8 cellular contexts compared by ENCODE assay signal in the genomic region with DNA sequence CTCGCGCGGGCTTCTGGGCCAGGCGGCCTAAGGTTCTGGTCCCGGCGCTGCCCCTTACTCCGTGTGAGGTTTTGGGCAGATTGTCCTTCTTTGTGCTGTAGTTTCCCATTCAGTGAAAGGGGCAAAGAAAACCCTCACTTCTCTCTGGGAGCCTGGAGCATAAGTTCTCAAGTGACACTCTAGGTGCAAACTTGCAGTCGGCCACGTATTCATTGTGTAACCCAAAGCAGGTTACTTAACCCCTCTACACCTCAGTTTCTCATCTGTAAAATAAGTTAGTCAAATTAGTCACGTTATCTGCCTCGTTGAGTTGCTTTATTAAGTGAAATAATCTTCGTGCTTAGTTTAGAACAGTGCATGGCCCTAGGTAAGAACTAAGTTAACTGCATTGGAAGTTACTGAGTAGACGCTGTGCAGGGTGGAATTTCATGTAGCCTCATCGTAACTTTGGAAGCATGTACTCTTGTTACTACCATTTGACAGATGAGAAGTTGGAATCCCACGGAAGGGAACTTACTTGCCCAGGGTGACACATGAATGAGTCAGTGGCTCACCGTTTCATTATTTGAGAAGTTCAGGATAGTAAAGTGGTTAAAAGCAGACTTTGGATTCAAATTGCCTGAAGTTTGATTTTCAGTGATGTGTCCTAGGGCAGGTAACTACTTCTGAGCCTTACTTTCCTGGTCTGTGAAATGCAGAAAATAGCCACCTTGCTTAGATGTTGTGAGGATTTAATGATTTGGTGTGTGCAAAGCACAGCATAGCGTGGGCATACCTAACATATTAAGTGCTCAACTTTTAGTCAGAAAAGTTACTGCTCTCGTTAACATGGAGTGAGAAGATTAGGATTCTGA. TPM values are rescaled to one million over a fixed set of nuclear protein-coding genes. Genes with fewer than 3 reads are reported as not detected.
DNase-seq lines count a peak whose midpoint lies in the region; ATAC-seq and TF ChIP-seq lines count a peak whose summit lies in the region.

No MANE protein-coding gene starts in this region.

- intact Hi-C loops in left lung (cut with DNase I), result no loop called here

- TF ChIP-seq CTCF in Loucy (conservative IDR thresholded peaks at IDR 0.05; ENCODE audit: low read length) (no peak), left lung (IDR thresholded peaks at IDR 0.05) (no peak), thoracic aorta (IDR thresholded peaks at IDR 0.05) (no peak)

- ATAC-seq in left lung (no peak), thoracic aorta (ENCODE audit: insufficient number of reproducible peaks, low FRiP score, low read depth) (no peak), HG02571 (IDR thresholded peaks at IDR 0.05; ENCODE audit: unreplicated experiment) (no peak)

- H3F3A ChIP-seq in Loucy (ENCODE audit: low read depth), result no peaks in the 10 kb centered on the region

- no peaks in the 10 kb centered on the region for H3K9me2 ChIP-seq in Loucy (replicated peaks; ENCODE audit: low read depth, low read length)

- H3K27ac ChIP-seq in left lung (peak overlapping the region; percentile 99), thoracic aorta (peak overlapping the region; percentile 90 to 99)

- peak; percentile 26 for DNase-seq in GM03348 (ENCODE audit: low spot score)
- peak; percentile 53 for DNase-seq in astrocyte of the hippocampus (ENCODE audit: low read depth, low spot score)
- DNase-seq in left lung, result no peak
- no peak for DNase-seq in thoracic aorta (ENCODE audit: low spot score)
- DNase-seq in activated gamma-delta T cell treated with Interleukin-2 at 50 U/mL for 16 hours, result no peak
- DNase-seq in NCI-H345 treated with DMSO at 0.1 percent for 48 hours (lab: John Stamatoyannopoulos, UW; ENCODE audit: unreplicated experiment), result no peak

- H3K9me3 ChIP-seq in Loucy (ENCODE audit: insufficient read depth, low read depth, low read length), result no peaks in the 10 kb centered on the region
- H3K9me3 ChIP-seq in left lung, result no peaks in the 10 kb centered on the region
- no peaks in the 10 kb centered on the region for H3K9me3 ChIP-seq in thoracic aorta

- peaks cover 66% of the 10 kb centered on the region for H3K79me2 ChIP-seq in Loucy (ENCODE audit: insufficient read depth, low read length)

- peaks cover 11% of the 10 kb centered on the region; the same call in 1 of the 2 replicates for H3K36me3 ChIP-seq in Loucy (ENCODE audit: insufficient read depth, low read length)
- H3K36me3 ChIP-seq in left lung, result peaks cover 0 to 25% of the 10 kb centered on the region in 2 donors
- H3K36me3 ChIP-seq in thoracic aorta, result peaks cover 7% of the 10 kb centered on the region

- peaks cover 40% of the 10 kb centered on the region for H4K20me1 ChIP-seq in Loucy (ENCODE audit: insufficient read depth, low read length, poor library complexity, severe bottlenecking)

- H3K9ac ChIP-seq in Loucy (ENCODE audit: low read depth, low read length, poor library complexity, severe bottlenecking), result peak overlapping the region; percentile 97

- peak overlapping the region; percentile 82 for H3K4me3 ChIP-seq in Loucy (ENCODE audit: low read length, poor library complexity, severe bottlenecking)
- peak overlapping the region; percentile 84 to 94 for H3K4me3 ChIP-seq in left lung
- peak overlapping the region; percentile 74 for H3K4me3 ChIP-seq in thoracic aorta

- no peaks in the 10 kb centered on the region for H3K27me3 ChIP-seq in Loucy (ENCODE audit: insufficient read depth, low read length, poor library complexity, severe bottlenecking)
- no peaks in the 10 kb centered on the region for H3K27me3 ChIP-seq in left lung
- no peaks in the 10 kb centered on the region for H3K27me3 ChIP-seq in thoracic aorta (replicated peaks; ENCODE audit: insufficient read depth)

- H2AFZ ChIP-seq in Loucy (ENCODE audit: low read length), result peak overlapping the region; percentile 87

- H3K4me2 ChIP-seq in Loucy (ENCODE audit: low read depth, low read length, poor library complexity, severe bottlenecking), result peak overlapping the region; percentile 88

- H3K4me1 ChIP-seq in Loucy (ENCODE audit: insufficient read depth, low read length, poor library complexity, severe bottlenecking) (peaks cover 28% of the 10 kb centered on the region), left lung (peaks cover 9 to 58% of the 10 kb centered on the region in 2 donors), thoracic aorta (ENCODE audit: control insufficient read depth in 1 of 2, low read depth in 2 of 2) (peaks cover 13 to 31% of the 10 kb centered on the region in 2 donors)

RNA-seq across cellular contexts. Expression of gene MROH8, which starts 0.6 kb away (rescaled TPM):
- total RNA-seq in left lung (1 to 10 TPM; 1.8 to 2.2 TPM), thoracic aorta (10 to 100 TPM in 1 of 2 donors, 1 to 10 TPM in 1; 1.6 to 12.7 TPM)

RNA-seq across cellular contexts. Expression of gene RPN2, which starts 0.8 kb away (rescaled TPM):
- 100 to 1,000 TPM; 222 to 269 TPM for total RNA-seq in left lung
- 100 to 1,000 TPM; 128 to 156 TPM for total RNA-seq in thoracic aorta

Comparison
In these comparisons a context has a peak if more than half of its experiments do, and no peak if none do; other contexts are left out.
1. DNase-seq: peak in GM03348 (single experiment) and astrocyte of the hippocampus (single experiment); none in left lung (0 of 2), thoracic aorta (single experiment), activated gamma-delta T cell treated with Interleukin-2 at 50 U/mL for 16 hours (single experiment) and NCI-H345 treated with DMSO at 0.1 percent for 48 hours (single experiment).
2. Peak in every context shown above with its lines, with median percentiles within 50 percentile points of each other: H3K4me3 ChIP-seq.